In genomic region chr14:36105401-36105800, GRCh38 we compare ENCODE assay signal across 10 cellular contexts.
A peak's percentile ranks its signal among the peaks of the same experiment; 100 is the strongest.
DNase-seq lines count a peak whose midpoint lies in the region; ATAC-seq and TF ChIP-seq lines count a peak whose summit lies in the region.
"Had no signal": no experiment of that assay in that cellular context is flagged by ENCODE, and none has a peak within 500 bp of the region (broad histone marks: within the 10 kb centered on the region; RNA-seq: fewer than 3 reads in every experiment).

No MANE protein-coding gene starts in this region.

- no peak overlapping the region for H4K91ac ChIP-seq in IMR-90 (ENCODE audit: insufficient read depth, low read depth, low read length)

- no peak overlapping the region for H2BK5ac ChIP-seq in IMR-90 (ENCODE audit: low read depth, low read length, poor library complexity, severe bottlenecking)

- TF ChIP-seq CTCF in Calu3 (IDR thresholded peaks at IDR 0.05; ENCODE audit: unreplicated experiment): no peak
- 0 out of 2 replicates have a peak, but pooled peaks have one; percentile 6 for TF ChIP-seq CTCF in IMR-90 (conservative IDR thresholded peaks at IDR 0.05; ENCODE audit: low read depth, low read length)
- 0 out of 2 replicates have a peak, but pooled peaks have one; percentile 21 for TF ChIP-seq CTCF in OCI-LY7 (conservative IDR thresholded peaks at IDR 0.05; ENCODE audit: low read length)

- H3K9me1 ChIP-seq in IMR-90 (ENCODE audit: insufficient read depth, low read length): no peaks in the 10 kb centered on the region

- H2BK20ac ChIP-seq in IMR-90 (ENCODE audit: low read depth, low read length): no peak overlapping the region

- no peaks in the 10 kb centered on the region for H3K79me1 ChIP-seq in IMR-90 (ENCODE audit: low read depth in 1 of 2, low read length in 2 of 2)

- H3K4me3 ChIP-seq in IMR-90 (ENCODE audit: insufficient read depth, low read depth, low read length) (no peak overlapping the region), OCI-LY7 (ENCODE audit: low read depth, low read length, poor library complexity, severe bottlenecking) (no peak overlapping the region)
- H3K4me3 ChIP-seq: coronary artery had no signal

- intact Hi-C loops in Calu3 (cut with micrococcal nuclease; ENCODE audit: unreplicated experiment) (loop anchor here (1.0 to 10.0 kb wide), 2 partner anchors 269 to 449 kb away; no protein-coding TSS in a partner anchor), IMR-90 (cut with micrococcal nuclease) (no loop called here), OCI-LY7 (cut with micrococcal nuclease; ENCODE audit: unreplicated experiment) (no loop called here)

- H3K14ac ChIP-seq in IMR-90 (replicated peaks; ENCODE audit: low read depth, low read length): no peak overlapping the region

- no peaks in the 10 kb centered on the region for H3K79me2 ChIP-seq in OCI-LY7 (ENCODE audit: insufficient read depth, low read depth, low read length)

- no peaks in the 10 kb centered on the region for H3K4me1 ChIP-seq in IMR-90 (ENCODE audit: control insufficient read depth, insufficient read depth, low read length)
- no peaks in the 10 kb centered on the region for H3K4me1 ChIP-seq in OCI-LY7 (ENCODE audit: insufficient read depth, low read length, poor library complexity, severe bottlenecking)

- no peak for TF ChIP-seq RAD21 in IMR-90 (IDR thresholded peaks at IDR 0.05; ENCODE audit: low read length)

- ATAC-seq in IMR-90 (ENCODE audit: low read depth): no peak
- no peak for ATAC-seq in HG02763 (IDR thresholded peaks at IDR 0.05; ENCODE audit: unreplicated experiment)
- ATAC-seq in GM21723 (IDR thresholded peaks at IDR 0.05; ENCODE audit: unreplicated experiment): no peak
- ATAC-seq in HG02798 (IDR thresholded peaks at IDR 0.05; ENCODE audit: poor library complexity, unreplicated experiment): no peak

- no peak overlapping the region for H3K27ac Mint-ChIP-seq in Calu3 (ENCODE audit: unreplicated experiment)

- no peak overlapping the region for H3K23ac ChIP-seq in IMR-90 (ENCODE audit: low read depth, low read length)

- no peak overlapping the region for H3K18ac ChIP-seq in IMR-90 (ENCODE audit: low read depth, low read length)

- dilution Hi-C loops in IMR-90 (cut with HindIII; ENCODE audit: low sequenced_read_pairs, unreplicated experiment): no loop called here

- no peaks in the 10 kb centered on the region for H3K9me3 ChIP-seq in IMR-90 (ENCODE audit: control insufficient read depth, insufficient read depth, low read length)
- H3K9me3 ChIP-seq in OCI-LY7 (ENCODE audit: low read length): no peaks in the 10 kb centered on the region

- TF ChIP-seq POLR2A in IMR-90 (IDR thresholded peaks at IDR 0.05; ENCODE audit: low read depth, low read length): no peak

- no peak overlapping the region for H3K56ac ChIP-seq in IMR-90 (ENCODE audit: extremely low read depth, insufficient read depth, low read length)

- H2AK5ac ChIP-seq in IMR-90 (ENCODE audit: low read depth, low read length): no peak overlapping the region

- no peak overlapping the region for H3K27ac ChIP-seq in IMR-90 (ENCODE audit: insufficient read depth, low read length)
- no peak overlapping the region for H3K27ac ChIP-seq in OCI-LY7 (ENCODE audit: low read depth, low read length, poor library complexity, severe bottlenecking)
- H3K27ac ChIP-seq: coronary artery had no signal

- H3K27me3 Mint-ChIP-seq in Calu3 (ENCODE audit: unreplicated experiment): no peaks in the 10 kb centered on the region

- BruUV-seq in Calu3 (replicated peaks; lab: Mats Ljungman, UMichigan) (no TSS peak), IMR-90 (replicated peaks; lab: Mats Ljungman, UMichigan) (no TSS peak), OCI-LY7 (replicated peaks; lab: Mats Ljungman, UMichigan) (no TSS peak)

- peak; percentile 23 for DNase-seq in Calu3
- no peak for DNase-seq in IMR-90
- DNase-seq in OCI-LY7 (ENCODE audit: low spot score): no peak
- DNase-seq in islet precursor cell: peak; percentile 65
- no peak for DNase-seq in activated CD4-positive, alpha-beta T cell treated with anti-CD3 and anti-CD28 coated beads for 48 hours
- DNase-seq: stimulated activated CD4-positive, alpha-beta T cell treated with anti-CD3 and anti-CD28 coated beads, Interleukin-4, amount 100 ng/mL, for 1 hour had no signal

- peaks cover 9% of the 10 kb centered on the region for H3K4me1 Mint-ChIP-seq in Calu3 (ENCODE audit: low read depth, unreplicated experiment)

- no peak overlapping the region for H2BK15ac ChIP-seq in IMR-90 (ENCODE audit: low read depth, low read length)

- no peaks in the 10 kb centered on the region for H3K9me3 Mint-ChIP-seq in Calu3 (ENCODE audit: low read depth, unreplicated experiment)

- H3K4me2 ChIP-seq in IMR-90 (ENCODE audit: low read depth, low read length) (no peak overlapping the region), OCI-LY7 (ENCODE audit: low read length) (no peak overlapping the region)

- H3K4me3 Mint-ChIP-seq in Calu3 (ENCODE audit: low read depth, unreplicated experiment): no peak overlapping the region

- POLR2A ChIA-PET in IMR-90 (lab: Charles Lee; ENCODE audit: unreplicated experiment) (no interaction called here), OCI-LY7 (lab: Charles Lee) (no interaction called here)

- in situ Hi-C loops in IMR-90 (cut with MboI; ENCODE audit: low sequenced_read_pairs): no loop called here

- peaks cover 8% of the 10 kb centered on the region for H3K27me3 ChIP-seq in IMR-90 (ENCODE audit: control insufficient read depth, insufficient read depth, low read length)

- H4K8ac ChIP-seq in IMR-90 (ENCODE audit: low read depth in 2 of 2, low read length in 2 of 2): no peak overlapping the region

- CTCF ChIA-PET in Calu3 (lab: Charles Lee): interaction anchor here (0.6 to 1.5 kb wide), 5 partner anchors 14 to 449 kb away, joined by 3 to 5 read pairs (median 4); no protein-coding TSS in a partner anchor
- CTCF ChIA-PET in IMR-90 (lab: Yijun Ruan, JAX): interaction anchor here (1.5 kb wide), 1 partner anchor 35 kb away, joined by 4 read pairs; no protein-coding TSS in a partner anchor
- CTCF ChIA-PET in OCI-LY7 (lab: Charles Lee; ENCODE audit: unreplicated experiment): no interaction called here

- H3K36me3 Mint-ChIP-seq in Calu3 (ENCODE audit: insufficient read depth, unreplicated experiment): no peaks in the 10 kb centered on the region

- H3K36me3 ChIP-seq in IMR-90 (ENCODE audit: control insufficient read depth, insufficient read depth, low read length): no peaks in the 10 kb centered on the region
- H3K36me3 ChIP-seq in OCI-LY7 (ENCODE audit: insufficient read depth, low read length): no peaks in the 10 kb centered on the region

- no peak overlapping the region for H4K5ac ChIP-seq in IMR-90 (ENCODE audit: low read depth, low read length)

- no peak overlapping the region for H2BK120ac ChIP-seq in IMR-90 (ENCODE audit: low read depth, low read length)

- H3K9me2 ChIP-seq in OCI-LY7 (ENCODE audit: insufficient read depth, low read length): no peaks in the 10 kb centered on the region

- H2AK9ac ChIP-seq in IMR-90 (replicated peaks; ENCODE audit: low read depth, low read length, poor library complexity): no peak overlapping the region

- no CpG with 5 or more reads among the region's 1 CpG for WGBS in IMR-90 (ENCODE audit: extremely low coverage in 2 of 2, insufficient read length in 1 of 2), 2 experiments

- H4K20me1 ChIP-seq in IMR-90 (ENCODE audit: insufficient read depth, low read length) (no peaks in the 10 kb centered on the region), OCI-LY7 (ENCODE audit: insufficient read depth, low read length) (no peaks in the 10 kb centered on the region)

- no peak overlapping the region for H3K4ac ChIP-seq in IMR-90 (ENCODE audit: low read depth, low read length)

- H3K9ac ChIP-seq in IMR-90 (ENCODE audit: low read depth, low read length): no peak overlapping the region

- H2AFZ ChIP-seq in IMR-90 (replicated peaks; ENCODE audit: low read length, poor library complexity) (no peak overlapping the region), OCI-LY7 (ENCODE audit: low read length) (no peak overlapping the region)

TF ChIP-seq in IMR-90, 13 proteins besides CTCF, POLR2A, EP300 and RAD21:
- TF ChIP-seq ELK1 (IDR thresholded peaks at IDR 0.05; ENCODE audit: borderline replicate concordance, low read depth, low read length): no peak
- TF ChIP-seq SMC3 (IDR thresholded peaks at IDR 0.05; ENCODE audit: low read depth, low read length): no peak
- no peak for TF ChIP-seq MAFK (IDR thresholded peaks at IDR 0.05; ENCODE audit: low read depth, low read length)
- TF ChIP-seq BHLHE40 (IDR thresholded peaks at IDR 0.05; ENCODE audit: low read depth, low read length): no peak
- TF ChIP-seq RCOR1 (IDR thresholded peaks at IDR 0.05; ENCODE audit: insufficient replicate concordance, low read length): no peak
- TF ChIP-seq MAZ (IDR thresholded peaks at IDR 0.05; ENCODE audit: borderline replicate concordance, low read depth, low read length): no peak
- TF ChIP-seq USF2 (IDR thresholded peaks at IDR 0.05; ENCODE audit: low read depth, low read length): no peak
- no peak for TF ChIP-seq MXI1 (IDR thresholded peaks at IDR 0.05; ENCODE audit: borderline replicate concordance, low read depth, low read length)
- TF ChIP-seq FOS (IDR thresholded peaks at IDR 0.05; ENCODE audit: low read depth, low read length): no peak
- no peak for TF ChIP-seq RFX5 (IDR thresholded peaks at IDR 0.05; ENCODE audit: low read depth, low read length)
- no peak for TF ChIP-seq CEBPB (IDR thresholded peaks at IDR 0.05; ENCODE audit: low read depth, low read length)
- no peak for TF ChIP-seq CHD1 (IDR thresholded peaks at IDR 0.05; ENCODE audit: low read depth, low read length)
- TF ChIP-seq NFE2L2 (IDR thresholded peaks at IDR 0.05; ENCODE audit: low read depth, low read length): no peak

Comparison
In these comparisons a context has a peak if more than half of its experiments do, and no peak if none do; other contexts are left out.
1. DNase-seq: peak in Calu3 (single experiment) and islet precursor cell (single experiment); none in IMR-90 (single experiment), OCI-LY7 (single experiment) and activated CD4-positive, alpha-beta T cell treated with anti-CD3 and anti-CD28 coated beads for 48 hours (single experiment).